In the genomic region with DNA sequence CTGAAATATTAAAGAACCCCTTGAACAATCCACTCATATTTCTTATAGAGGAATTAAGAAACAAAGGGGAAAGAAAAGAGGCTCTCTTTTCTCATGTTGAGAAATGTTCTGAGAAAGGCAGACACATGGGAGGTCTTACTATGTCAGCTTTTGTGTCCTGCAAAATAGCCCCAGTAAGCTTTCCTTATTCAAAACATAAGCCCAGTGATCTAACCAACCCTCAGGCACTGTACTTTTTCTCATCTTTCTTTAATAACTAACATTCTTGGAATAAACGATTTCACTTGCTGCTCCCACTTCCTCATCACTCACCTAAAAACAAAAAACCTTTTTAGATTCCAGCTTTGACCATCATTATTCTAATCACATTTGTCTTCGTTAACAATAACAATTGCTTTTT, we compare ENCODE assay signal across 19 cellular contexts.
DNase-seq lines count a peak whose midpoint lies in the region; ATAC-seq and TF ChIP-seq lines count a peak whose summit lies in the region.
"Had no signal": no experiment of that assay in that cellular context is flagged by ENCODE, and none has a peak within 500 bp of the region (broad histone marks: within the 10 kb centered on the region; RNA-seq: fewer than 3 reads in every experiment).

No MANE protein-coding gene starts in this region.

- no peak overlapping the region for H3K27ac Mint-ChIP-seq in neural progenitor cell
- H3K27ac Mint-ChIP-seq: CD4-positive, CD25-positive, alpha-beta regulatory T cell had no signal

- H3K9ac ChIP-seq in PC-3 (ENCODE audit: low read length), result no peak overlapping the region
- H3K9ac ChIP-seq in neural progenitor cell, result no peak overlapping the region

- H3K36me3 ChIP-seq in HAP-1 (replicated peaks), result no peaks in the 10 kb centered on the region
- H3K36me3 ChIP-seq in PC-3 (ENCODE audit: low read depth, low read length), result no peaks in the 10 kb centered on the region
- H3K36me3 ChIP-seq in neural progenitor cell, result no peaks in the 10 kb centered on the region

- in situ Hi-C loops in HAP-1 (cut with MboI; ENCODE audit: low sequenced_read_pairs), result no loop called here

- CTCF ChIA-PET in PC-3 (lab: Charles Lee), result no interaction called here

- POLR2A ChIA-PET in PC-3 (lab: Charles Lee; ENCODE audit: unreplicated experiment), result interaction anchor here (0.6 kb wide), 1 partner anchor 56 kb away, joined by 4 read pairs; no protein-coding TSS in a partner anchor

- no peaks in the 10 kb centered on the region for H3K9me3 Mint-ChIP-seq in neural progenitor cell
- H3K9me3 Mint-ChIP-seq: CD4-positive, CD25-positive, alpha-beta regulatory T cell; H9 had no signal

- H3K27me3 Mint-ChIP-seq in neural progenitor cell (ENCODE audit: insufficient read depth, low read depth), result no peaks in the 10 kb centered on the region

- no TSS peak for BruUV-seq in PC-3 (replicated peaks; lab: Mats Ljungman, UMichigan)

- peak overlapping the region; percentile 21; the same call in 1 of the 2 replicates for H3K4me2 ChIP-seq in PC-3 (ENCODE audit: low read length)
- H3K4me2 ChIP-seq in neural progenitor cell, result peak overlapping the region; percentile 42

- no peak overlapping the region for H3K4me3 ChIP-seq in HAP-1
- no peak overlapping the region for H3K4me3 ChIP-seq in PC-3 (ENCODE audit: low read length)
- H3K4me3 ChIP-seq in choroid plexus epithelial cell (ENCODE audit: low read depth, low read length), result no peak overlapping the region
- no peak overlapping the region for H3K4me3 ChIP-seq in neural progenitor cell

- no peaks in the 10 kb centered on the region for H3K9me3 ChIP-seq in HAP-1
- no peaks in the 10 kb centered on the region for H3K9me3 ChIP-seq in PC-3 (ENCODE audit: low read length)
- H3K9me3 ChIP-seq in neural progenitor cell (ENCODE audit: low read depth), result no peaks in the 10 kb centered on the region

- TF ChIP-seq CTCF in PC-3 (conservative IDR thresholded peaks at IDR 0.05; ENCODE audit: low read depth, low read length) (no peak), choroid plexus epithelial cell (conservative IDR thresholded peaks at IDR 0.05; ENCODE audit: low read depth, low read length) (no peak), neural progenitor cell (IDR thresholded peaks at IDR 0.05) (no peak), omental fat pad (IDR thresholded peaks at IDR 0.05) (no peak)

- 0 out of 2 replicates have a peak overlapping the region, but pooled peaks have one; percentile 44 for H2AFZ ChIP-seq in PC-3 (ENCODE audit: low read length)
- H2AFZ ChIP-seq in neural progenitor cell (replicated peaks), result peak overlapping the region; percentile 92

- H3K27me3 ChIP-seq in HAP-1 (ENCODE audit: low read depth) (no peaks in the 10 kb centered on the region), PC-3 (ENCODE audit: low read length) (no peaks in the 10 kb centered on the region), neural progenitor cell (no peaks in the 10 kb centered on the region)

- no peaks in the 10 kb centered on the region for H4K20me1 ChIP-seq in PC-3 (ENCODE audit: low read length)
- H4K20me1 ChIP-seq in neural progenitor cell (ENCODE audit: low read depth), result no peaks in the 10 kb centered on the region

- intact Hi-C loops in PC-3 (cut with micrococcal nuclease), result loop anchor here (5.0 to 10.0 kb wide), 3 partner anchors 81 to 488 kb away; a partner anchor contains a TSS

- H3K9me2 ChIP-seq in PC-3 (replicated peaks; ENCODE audit: low read length), result no peaks in the 10 kb centered on the region

- H3F3A ChIP-seq in PC-3 (ENCODE audit: low read length, unreplicated experiment) (no peaks in the 10 kb centered on the region), neural progenitor cell (ENCODE audit: low read depth) (no peaks in the 10 kb centered on the region)

- H3K4me1 ChIP-seq in HAP-1 (peaks cover 17% of the 10 kb centered on the region), PC-3 (ENCODE audit: insufficient read depth, low read length) (peaks cover 17% of the 10 kb centered on the region), neural progenitor cell (peaks cover 12% of the 10 kb centered on the region)

- no peak overlapping the region for H3K4me3 Mint-ChIP-seq in neural progenitor cell
- H3K4me3 Mint-ChIP-seq: H9 had no signal

- no peaks in the 10 kb centered on the region for H3K36me3 Mint-ChIP-seq in neural progenitor cell
- H3K36me3 Mint-ChIP-seq: CD4-positive, CD25-positive, alpha-beta regulatory T cell had no signal

- DNase-seq in HAP-1 (ENCODE audit: low spot score in 2 of 2), result peak; percentile 10 to 68
- no peak for DNase-seq in PC-3
- peak; percentile 6 for DNase-seq in choroid plexus epithelial cell (ENCODE audit: low read depth)
- peak; percentile 4 for DNase-seq in neural progenitor cell (ENCODE audit: low spot score)
- no peak for DNase-seq in NK-92 (lab: John Stamatoyannopoulos, UW; ENCODE audit: unreplicated experiment)
- no peak for DNase-seq in activated CD4-positive, alpha-beta T cell treated with anti-CD3 and anti-CD28 coated beads, Interleukin-2, amount 50 U/mL, for 4 hours
- no peak for DNase-seq in omental fat pad (ENCODE audit: low spot score)
- no peak for DNase-seq in epidermal melanocyte (ENCODE audit: insufficient read length, low spot score)
- DNase-seq: ACHN; AML-193; Calu3; CD4-positive, CD25-positive, alpha-beta regulatory T cell; DMS53; H9; NCI-H1436; NCI-H2029 treated with DMSO at 0.1 percent for 48 hours; NCI-H510A; SHP77 treated with DMSO at 0.1 percent for 48 hours; SW 1271 had no signal

- H3K4me1 Mint-ChIP-seq in neural progenitor cell, result peaks cover 4% of the 10 kb centered on the region
- H3K4me1 Mint-ChIP-seq: CD4-positive, CD25-positive, alpha-beta regulatory T cell had no signal

- H3K79me2 ChIP-seq in PC-3 (ENCODE audit: low read length) (no peaks in the 10 kb centered on the region), neural progenitor cell (ENCODE audit: low read depth) (no peaks in the 10 kb centered on the region)

- H3K27ac ChIP-seq in PC-3 (ENCODE audit: low read length) (no peak overlapping the region), neural progenitor cell (no peak overlapping the region)

- ATAC-seq in PC-3 (no peak), omental fat pad (ENCODE audit: low FRiP score) (no peak)

Comparison
In these comparisons a context has a peak if more than half of its experiments do, and no peak if none do; other contexts are left out.
1. DNase-seq: peak in HAP-1 (2 of 2), choroid plexus epithelial cell (single experiment) and neural progenitor cell (single experiment); none in PC-3 (single experiment), NK-92 (single experiment), activated CD4-positive, alpha-beta T cell treated with anti-CD3 and anti-CD28 coated beads, Interleukin-2, amount 50 U/mL, for 4 hours (0 of 2), omental fat pad (single experiment) and epidermal melanocyte (single experiment).